8 cellular contexts compared by ENCODE assay signal in the genomic region with DNA sequence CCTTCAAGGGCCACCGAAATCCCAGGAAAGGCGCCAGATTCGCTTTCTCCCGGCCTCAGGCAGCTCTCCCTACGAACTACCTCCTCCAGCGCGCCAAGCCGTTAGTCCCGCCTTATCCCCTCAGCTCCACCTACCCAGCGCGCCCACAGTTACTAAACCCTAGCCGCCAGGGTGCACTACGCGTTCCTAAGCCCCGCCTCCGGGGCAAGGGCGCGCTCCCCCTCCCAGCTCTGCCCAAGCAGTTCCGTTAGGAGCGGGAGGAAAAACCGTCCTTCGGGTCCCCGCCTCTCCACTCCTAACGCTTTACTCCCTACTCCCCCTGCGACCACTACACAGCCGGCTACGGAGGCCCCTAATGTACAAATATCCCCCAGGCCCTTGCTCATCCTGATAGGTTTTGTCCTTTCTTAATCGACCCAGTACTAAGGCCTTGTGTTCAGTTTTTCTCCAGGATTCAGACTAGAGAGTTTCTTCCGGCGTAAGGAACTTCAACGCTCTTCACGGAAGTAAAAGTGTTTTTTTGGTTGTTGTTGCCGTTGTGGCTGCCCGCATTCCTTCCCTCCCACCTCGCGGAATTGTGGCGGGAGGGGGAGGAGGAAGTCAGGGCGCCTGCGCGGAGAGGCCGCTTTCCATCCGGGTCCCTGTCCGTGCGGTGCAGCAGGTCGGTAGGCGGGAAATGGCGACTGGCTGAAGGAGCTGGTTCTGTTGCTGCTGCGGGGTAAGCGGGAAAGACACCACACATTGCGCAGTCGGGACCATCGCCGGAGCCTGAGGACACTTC.
DNase-seq lines count a peak whose midpoint lies in the region; ATAC-seq lines count a peak whose summit lies in the region.

Gene CTDSPL2 (plus strand): TSS at position 655 of the 781 bp plus-strand sequence. CDS start 31,386 bp downstream, outside the sequence.

- peak; percentile 95 for ATAC-seq in GM19025 (IDR thresholded peaks at IDR 0.05; ENCODE audit: low read depth, unreplicated experiment)
- peak; percentile 92 for ATAC-seq in HG03342 (IDR thresholded peaks at IDR 0.05; ENCODE audit: unreplicated experiment)

- DNase-seq in AG20443 (ENCODE audit: low spot score), result peak; percentile 97
- DNase-seq in NCI-H345 treated with DMSO at 0.1 percent for 48 hours (lab: John Stamatoyannopoulos, UW; ENCODE audit: unreplicated experiment), result peak; percentile 85
- peak; percentile 81 to 84 (median 84) for DNase-seq in activated CD4-positive, CD25-positive, alpha-beta regulatory T cell (lab: John Stamatoyannopoulos, UW)
- peak; percentile 95 for DNase-seq in central memory CD4-positive, alpha-beta T cell
- DNase-seq in inferior parietal cortex (ENCODE audit: extremely low spot score), result peak; percentile 97
- DNase-seq in stimulated activated CD4-positive, alpha-beta T cell treated with anti-CD3 and anti-CD28 coated beads, Interleukin-12 subunit alpha, Interleukin-12 subunit beta, amount 100 ng/mL, for 24 hours (ENCODE audit: low read depth in 2 of 2), result peak; percentile 86 to 94

Comparison
In these comparisons a context has a peak if more than half of its experiments do, and no peak if none do; other contexts are left out.
1. Peak in every context shown above with its lines: DNase-seq and ATAC-seq.